5 cellular contexts compared by ENCODE assay signal in genomic region chr15:76013470-76013869, GRCh38. TPM values are rescaled to one million over a fixed set of nuclear protein-coding genes. Genes with fewer than 3 reads are reported as not detected.
"Had no signal": no experiment of that assay in that cellular context is flagged by ENCODE, and none has a peak within 500 bp of the region (broad histone marks: within the 10 kb centered on the region; RNA-seq: fewer than 3 reads in every experiment).

No MANE protein-coding gene starts in this region.

RNA-seq across cellular contexts. Expression of gene NRG4, which starts 1.2 kb away (rescaled TPM):
- total RNA-seq: HepG2, HT-29, HT1080, IMR-90 had no signal

RNA-seq across cellular contexts. Expression of gene TMEM266, which starts 46.3 kb away (rescaled TPM):
- total RNA-seq: HT-29, IMR-90, K562 had no signal
